In the genomic region with DNA sequence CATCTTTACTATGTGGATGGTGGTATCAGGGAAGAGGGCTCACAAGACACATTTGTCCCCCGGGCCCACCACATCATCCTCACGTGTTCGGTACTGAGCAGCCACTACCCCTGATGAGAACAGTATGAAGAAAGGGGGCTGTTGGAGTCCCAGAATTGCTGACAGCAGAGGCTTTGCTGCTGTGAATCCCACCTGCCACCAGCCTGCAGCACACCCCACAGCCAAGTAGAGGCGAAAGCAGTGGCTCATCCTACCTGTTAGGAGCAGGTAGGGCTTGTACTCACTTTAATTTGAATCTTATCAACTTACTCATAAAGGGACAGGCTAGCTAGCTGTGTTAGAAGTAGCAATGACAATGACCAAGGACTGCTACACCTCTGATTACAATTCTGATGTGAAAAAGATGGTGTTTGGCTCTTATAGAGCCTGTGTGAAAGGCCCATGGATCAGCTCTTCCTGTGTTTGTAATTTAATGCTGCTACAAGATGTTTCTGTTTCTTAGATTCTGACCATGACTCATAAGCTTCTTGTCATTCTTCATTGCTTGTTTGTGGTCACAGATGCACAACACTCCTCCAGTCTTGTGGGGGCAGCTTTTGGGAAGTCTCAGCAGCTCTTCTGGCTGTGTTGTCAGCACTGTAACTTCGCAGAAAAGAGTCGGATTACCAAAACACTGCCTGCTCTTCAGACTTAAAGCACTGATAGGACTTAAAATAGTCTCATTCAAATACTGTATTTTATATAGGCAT, we compare ENCODE assay signal across 9 cellular contexts. TPM values are rescaled to one million over a fixed set of nuclear protein-coding genes. Genes with fewer than 3 reads are reported as not detected.
DNase-seq lines count a peak whose midpoint lies in the region; ATAC-seq and TF ChIP-seq lines count a peak whose summit lies in the region.
"Had no signal": no experiment of that assay in that cellular context is flagged by ENCODE, and none has a peak within 500 bp of the region (broad histone marks: within the 10 kb centered on the region; RNA-seq: fewer than 3 reads in every experiment).

No MANE protein-coding gene starts in this region.

- H3K9me3 ChIP-seq in neural progenitor cell (ENCODE audit: low read depth), result no peaks in the 10 kb centered on the region
- H3K9me3 ChIP-seq: neutrophil had no signal

- H3K4me1 ChIP-seq in neural progenitor cell, result no peaks in the 10 kb centered on the region

- no peaks in the 10 kb centered on the region for H3K27me3 Mint-ChIP-seq in activated CD4-positive, alpha-beta memory T cell treated with anti-CD3 and anti-CD28 coated beads for 36 hours
- peaks cover 2% of the 10 kb centered on the region for H3K27me3 Mint-ChIP-seq in neural progenitor cell (ENCODE audit: insufficient read depth, low read depth)

- H3K79me2 ChIP-seq in neural progenitor cell (ENCODE audit: low read depth), result no peaks in the 10 kb centered on the region

- no peak overlapping the region for H3K9ac ChIP-seq in neural progenitor cell

- no peaks in the 10 kb centered on the region for H3F3A ChIP-seq in neural progenitor cell (ENCODE audit: low read depth)

- H3K4me3 ChIP-seq in neural progenitor cell, result no peak overlapping the region

- H3K4me1 Mint-ChIP-seq in activated CD4-positive, alpha-beta memory T cell treated with anti-CD3 and anti-CD28 coated beads for 36 hours (ENCODE audit: low read depth), result peaks cover 25% of the 10 kb centered on the region
- peaks cover 4% of the 10 kb centered on the region for H3K4me1 Mint-ChIP-seq in neural progenitor cell

- H2AFZ ChIP-seq in neural progenitor cell (replicated peaks), result no peak overlapping the region

- no peak overlapping the region for H3K4me3 Mint-ChIP-seq in activated CD4-positive, alpha-beta memory T cell treated with anti-CD3 and anti-CD28 coated beads for 36 hours
- H3K4me3 Mint-ChIP-seq in neural progenitor cell, result no peak overlapping the region

- H3K27me3 ChIP-seq in neural progenitor cell, result no peaks in the 10 kb centered on the region
- H3K27me3 ChIP-seq: neutrophil had no signal

- CTCF ChIA-PET in activated CD4-positive, alpha-beta memory T cell treated with anti-CD3 and anti-CD28 coated beads for 36 hours (lab: Charles Lee), result interaction anchor here (0.7 to 1.4 kb wide), 4 partner anchors 9 to 75 kb away, joined by 3 to 8 read pairs (median 4); a partner anchor contains a TSS

- H3K4me2 ChIP-seq in neural progenitor cell, result no peak overlapping the region

- H3K9me3 Mint-ChIP-seq in activated CD4-positive, alpha-beta memory T cell treated with anti-CD3 and anti-CD28 coated beads for 36 hours, result no peaks in the 10 kb centered on the region
- no peaks in the 10 kb centered on the region for H3K9me3 Mint-ChIP-seq in neural progenitor cell

- POLR2A ChIA-PET in activated CD4-positive, alpha-beta memory T cell treated with anti-CD3 and anti-CD28 coated beads for 36 hours (lab: Charles Lee), result interaction anchor here (1.1 to 1.9 kb wide), 3 partner anchors 8 to 32 kb away, joined by 5 to 26 read pairs (median 7); a partner anchor contains a TSS

- peak; percentile 65 for ATAC-seq in GM21360 (IDR thresholded peaks at IDR 0.05; ENCODE audit: unreplicated experiment)
- ATAC-seq in HG03521 (IDR thresholded peaks at IDR 0.05; ENCODE audit: unreplicated experiment), result peak; percentile 53

- no peak overlapping the region for H3K27ac ChIP-seq in neural progenitor cell
- H3K27ac ChIP-seq: neutrophil had no signal

- H3K36me3 ChIP-seq in neural progenitor cell, result no peaks in the 10 kb centered on the region
- H3K36me3 ChIP-seq: neutrophil had no signal

- no peaks in the 10 kb centered on the region for H3K36me3 Mint-ChIP-seq in activated CD4-positive, alpha-beta memory T cell treated with anti-CD3 and anti-CD28 coated beads for 36 hours
- no peaks in the 10 kb centered on the region for H3K36me3 Mint-ChIP-seq in neural progenitor cell

- intact Hi-C loops in activated CD4-positive, alpha-beta memory T cell treated with anti-CD3 and anti-CD28 coated beads for 36 hours (cut with micrococcal nuclease), result loop anchor here (1.0 to 10.0 kb wide), 4 partner anchors 8 to 494 kb away; a partner anchor contains a TSS

- TF ChIP-seq CTCF in neural progenitor cell (IDR thresholded peaks at IDR 0.05), result no peak

- DNase-seq in EL (peak; percentile 92), iris pigment epithelial cell (ENCODE audit: low read depth) (peak; percentile 99), neural progenitor cell (ENCODE audit: low spot score) (no peak), NCI-H1436 treated with DMSO at 0.1 percent for 48 hours (lab: John Stamatoyannopoulos, UW) (no peak), NCI-H2029 treated with DMSO at 0.1 percent for 48 hours (lab: John Stamatoyannopoulos, UW) (no peak)
- peak; percentile 70 for DNase-seq in activated CD4-positive, alpha-beta memory T cell treated with anti-CD3 and anti-CD28 coated beads for 36 hours

- H4K20me1 ChIP-seq in neural progenitor cell (ENCODE audit: low read depth), result no peaks in the 10 kb centered on the region

- peak overlapping the region; percentile 76 for H3K27ac Mint-ChIP-seq in activated CD4-positive, alpha-beta memory T cell treated with anti-CD3 and anti-CD28 coated beads for 36 hours
- H3K27ac Mint-ChIP-seq in neural progenitor cell, result no peak overlapping the region

RNA-seq across cellular contexts. Expression of a gene that starts 9.1 kb away (rescaled TPM):
- 10 to 100 TPM; 30.2 to 32.3 TPM for total RNA-seq in activated CD4-positive, alpha-beta memory T cell treated with anti-CD3 and anti-CD28 coated beads for 36 hours
- total RNA-seq in neural progenitor cell (ENCODE audit: low replicate concordance), result 7.0 and 9.3 TPM in 2 replicates

RNA-seq across cellular contexts. Expression of a gene that starts 52.3 kb away (rescaled TPM):
- under 1 TPM; 0.07 to 0.17 TPM for total RNA-seq in activated CD4-positive, alpha-beta memory T cell treated with anti-CD3 and anti-CD28 coated beads for 36 hours
- total RNA-seq in neural progenitor cell (ENCODE audit: low replicate concordance), result 1.4 and 2.7 TPM in 2 replicates

Comparison
In these comparisons a context has a peak if more than half of its experiments do, and no peak if none do; other contexts are left out.
1. DNase-seq: peak in EL (single experiment), activated CD4-positive, alpha-beta memory T cell treated with anti-CD3 and anti-CD28 coated beads for 36 hours (single experiment) and iris pigment epithelial cell (single experiment); none in neural progenitor cell (single experiment), NCI-H1436 treated with DMSO at 0.1 percent for 48 hours (single experiment) and NCI-H2029 treated with DMSO at 0.1 percent for 48 hours (single experiment).